In the genomic region with DNA sequence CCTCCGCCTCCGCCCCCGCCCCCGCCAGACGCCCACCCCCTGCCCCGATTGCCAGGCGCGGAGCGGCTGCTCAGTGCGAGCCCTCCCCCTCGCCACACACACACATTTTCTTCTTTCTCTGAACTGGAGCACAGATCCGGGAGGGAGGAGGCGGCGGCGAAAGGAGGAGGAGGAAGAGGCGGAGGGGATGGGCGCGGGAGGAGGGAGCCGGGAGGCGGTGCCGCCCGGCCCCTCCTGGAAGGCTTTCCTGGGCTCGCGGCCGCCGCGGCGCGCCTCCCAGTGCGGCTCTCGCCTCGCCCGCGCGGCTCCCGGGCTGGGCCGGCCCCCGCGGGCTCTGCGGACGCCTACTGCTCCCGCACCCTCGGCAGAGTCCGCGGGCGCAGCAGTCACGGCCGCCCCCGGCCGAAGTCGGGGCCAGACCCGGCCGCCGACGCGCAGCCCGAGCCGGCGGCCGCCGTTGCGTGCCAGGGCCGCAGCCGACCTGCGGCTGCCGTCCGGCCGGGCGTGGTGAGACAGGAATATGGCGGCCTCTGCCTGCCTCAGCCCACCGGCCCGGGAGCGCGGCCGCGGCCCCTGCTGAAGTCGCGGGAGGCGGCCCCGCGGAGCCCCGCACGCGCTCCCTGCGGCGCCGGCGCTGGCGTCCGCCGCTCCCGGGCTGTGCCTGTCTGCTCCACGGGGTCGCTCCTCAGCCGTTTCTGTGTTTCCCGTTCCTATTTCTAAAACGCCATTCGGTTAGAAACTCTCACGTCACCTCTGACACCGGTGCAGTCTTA, we compare ENCODE assay signal across 8 cellular contexts. TPM values are rescaled to one million over a fixed set of nuclear protein-coding genes. Genes with fewer than 3 reads are reported as not detected.
A peak's percentile ranks its signal among the peaks of the same experiment; 100 is the strongest.
DNase-seq lines count a peak whose midpoint lies in the region; ATAC-seq and TF ChIP-seq lines count a peak whose summit lies in the region.

No MANE protein-coding gene starts in this region.

- H3K4me3 Mint-ChIP-seq in CD8-positive, alpha-beta memory T cell = peak overlapping the region; percentile 88 to 95 (median 90)
- H3K4me3 Mint-ChIP-seq in activated T-cell treated with anti-CD3 and anti-CD28 coated beads, Interleukin-2, amount 50 U/mL, for 72 hours = peak overlapping the region; percentile 88 to 95

- peaks cover 6 to 34% of the 10 kb centered on the region in 2 donors for H3K27me3 Mint-ChIP-seq in CD8-positive, alpha-beta memory T cell
- no peaks in the 10 kb centered on the region for H3K27me3 Mint-ChIP-seq in activated T-cell treated with anti-CD3 and anti-CD28 coated beads, Interleukin-2, amount 50 U/mL, for 72 hours (ENCODE audit: low read depth)

- no peaks in the 10 kb centered on the region for H3K36me3 ChIP-seq in CD8-positive, alpha-beta memory T cell (ENCODE audit: insufficient read depth, low read length)
- H3K36me3 ChIP-seq in esophagus (ENCODE audit: control insufficient read depth in 2 of 2, insufficient read depth in 2 of 2, low read length in 1 of 2) = no peaks in the 10 kb centered on the region
- no peaks in the 10 kb centered on the region for H3K36me3 ChIP-seq in mucosa of descending colon (ENCODE audit: low read depth)

- DNase-seq in CD8-positive, alpha-beta memory T cell = peak; percentile 48 to 75 (median 63)
- peak; percentile 65 to 69 for DNase-seq in activated T-cell treated with anti-CD3 and anti-CD28 coated beads, Interleukin-2, amount 50 U/mL, for 72 hours
- peak; percentile 93 to 95 (median 93) for DNase-seq in mucosa of descending colon
- DNase-seq in stimulated activated CD8-positive, alpha-beta memory T cell treated with anti-CD3 and anti-CD28 coated beads, Interleukin-2, amount 100 ng/mL, for 1 hour (ENCODE audit: low read depth in 2 of 2) = peak; percentile 41 to 56

- POLR2A ChIA-PET in CD8-positive, alpha-beta memory T cell (lab: Charles Lee) = interaction anchor here (0.8 to 1.4 kb wide), 2 partner anchors 17 to 19 kb away, joined by 4 to 5 read pairs; no protein-coding TSS in a partner anchor

- CTCF ChIA-PET in CD8-positive, alpha-beta memory T cell (lab: Charles Lee) = interaction anchor here (0.7 kb wide), 1 partner anchor 55 kb away, joined by 4 read pairs; no protein-coding TSS in a partner anchor

- TF ChIP-seq RAD21 in Ishikawa (IDR thresholded peaks at IDR 0.05; ENCODE audit: low read depth) = no peak

- peak overlapping the region; percentile 61 for H3K4me3 ChIP-seq in CD8-positive, alpha-beta memory T cell (ENCODE audit: low read length)
- H3K4me3 ChIP-seq in esophagus (ENCODE audit: low read depth in 1 of 2, low read length in 2 of 2) = peak overlapping the region; percentile 89 to 92
- peak overlapping the region; percentile 75 for H3K4me3 ChIP-seq in mucosa of descending colon

- H3K4me1 ChIP-seq in CD8-positive, alpha-beta memory T cell (ENCODE audit: insufficient read depth, low read length) = peaks cover 42% of the 10 kb centered on the region
- no peaks in the 10 kb centered on the region for H3K4me1 ChIP-seq in esophagus (ENCODE audit: control insufficient read depth in 2 of 2, insufficient read depth in 2 of 2, low read length in 1 of 2)
- peaks cover 34% of the 10 kb centered on the region for H3K4me1 ChIP-seq in mucosa of descending colon (ENCODE audit: low read depth)

- TF ChIP-seq EP300 in Ishikawa (IDR thresholded peaks at IDR 0.05; ENCODE audit: borderline replicate concordance) = peak; percentile 12; the same call in 1 of the 2 replicates

- H3K4me1 Mint-ChIP-seq in CD8-positive, alpha-beta memory T cell = peaks cover 42 to 60% (median 56%) of the 10 kb centered on the region in 3 donors
- peaks cover 51% of the 10 kb centered on the region for H3K4me1 Mint-ChIP-seq in activated T-cell treated with anti-CD3 and anti-CD28 coated beads, Interleukin-2, amount 50 U/mL, for 72 hours (ENCODE audit: low read depth)

- TF ChIP-seq CTCF in mucosa of descending colon (IDR thresholded peaks at IDR 0.05) = no peak

- H3K27ac ChIP-seq in CD8-positive, alpha-beta memory T cell (ENCODE audit: low read depth, low read length) = peak overlapping the region; percentile 49
- H3K27ac ChIP-seq in esophagus (ENCODE audit: low read depth in 2 of 2, low read length in 1 of 2) = peak overlapping the region; percentile 95 to 97

- peak; percentile 45 to 49 for ATAC-seq in activated T-cell treated with anti-CD3 and anti-CD28 coated beads, Interleukin-2, amount 50 U/mL, for 72 hours (replicated peaks in 1 of 2)
- ATAC-seq in mucosa of descending colon (peak; percentile 87), HG03280 (IDR thresholded peaks at IDR 0.05; ENCODE audit: unreplicated experiment) (no peak)

- intact Hi-C loops in mucosa of descending colon (cut with DNase I, micrococcal nuclease) = loop anchor here (10.0 kb wide), 2 partner anchors 57 to 177 kb away; no protein-coding TSS in a partner anchor

- no peaks in the 10 kb centered on the region for H3K9me3 ChIP-seq in CD8-positive, alpha-beta memory T cell (ENCODE audit: low read length)
- no peaks in the 10 kb centered on the region for H3K9me3 ChIP-seq in esophagus (ENCODE audit: control insufficient read depth in 2 of 2, insufficient read depth in 1 of 2, low read depth in 1 of 2, low read length in 1 of 2)
- no peaks in the 10 kb centered on the region for H3K9me3 ChIP-seq in mucosa of descending colon

- peak overlapping the region; percentile 76 to 97 (median 91) for H3K27ac Mint-ChIP-seq in CD8-positive, alpha-beta memory T cell
- H3K27ac Mint-ChIP-seq in activated T-cell treated with anti-CD3 and anti-CD28 coated beads, Interleukin-2, amount 50 U/mL, for 72 hours = peak overlapping the region; percentile 92

- H3K36me3 Mint-ChIP-seq in CD8-positive, alpha-beta memory T cell = peaks cover 0 to 11% (median 0%) of the 10 kb centered on the region in 3 donors
- peaks cover 4 to 7% of the 10 kb centered on the region in 2 donors for H3K36me3 Mint-ChIP-seq in activated T-cell treated with anti-CD3 and anti-CD28 coated beads, Interleukin-2, amount 50 U/mL, for 72 hours (ENCODE audit: insufficient read depth in 2 of 2)

- no peaks in the 10 kb centered on the region for H3K27me3 ChIP-seq in CD8-positive, alpha-beta memory T cell (ENCODE audit: insufficient read depth, low read length, poor library complexity, severe bottlenecking)
- H3K27me3 ChIP-seq in esophagus (ENCODE audit: control insufficient read depth in 1 of 2, insufficient read depth in 2 of 2, low read length in 2 of 2) = no peaks in the 10 kb centered on the region

- 0% methylated on average over 83 to 100 of the region's 100 CpGs for WGBS in esophagus, 2 donors

- peaks cover 0 to 2% (median 0%) of the 10 kb centered on the region in 5 donors for H3K9me3 Mint-ChIP-seq in CD8-positive, alpha-beta memory T cell
- no peaks in the 10 kb centered on the region for H3K9me3 Mint-ChIP-seq in activated T-cell treated with anti-CD3 and anti-CD28 coated beads, Interleukin-2, amount 50 U/mL, for 72 hours

TF ChIP-seq in Ishikawa, 13 proteins besides CTCF, POLR2A, EP300 and RAD21 (continues in another document):
- TF ChIP-seq ZBTB7A (IDR thresholded peaks at IDR 0.05; ENCODE audit: low read depth) (peak; percentile 24; the same call in 1 of the 2 replicates), CEBPB (IDR thresholded peaks at IDR 0.05) (no peak), MAX (IDR thresholded peaks at IDR 0.05) (peak; percentile 27; the same call in 1 of the 2 replicates), TCF12 (IDR thresholded peaks at IDR 0.05; ENCODE audit: low read depth) (no peak), TAF1 (IDR thresholded peaks at IDR 0.05; ENCODE audit: low read depth) (0 out of 2 replicates have a peak, but pooled peaks have one; percentile 32), USF1 (IDR thresholded peaks at IDR 0.05) (no peak), YY1 (IDR thresholded peaks at IDR 0.05; ENCODE audit: low read depth) (peak; percentile 66), CREB1 (IDR thresholded peaks at IDR 0.05; ENCODE audit: low read depth) (no peak), FOXM1 (IDR thresholded peaks at IDR 0.05; ENCODE audit: borderline replicate concordance, low read depth) (no peak)

TF ChIP-seq in PFSK-1, 5 proteins besides CTCF, POLR2A, EP300 and RAD21:
- no peak for TF ChIP-seq SIN3A (IDR thresholded peaks at IDR 0.05; ENCODE audit: borderline replicate concordance, insufficient read depth, low read length)
- TF ChIP-seq POLR2AphosphoS5 (IDR thresholded peaks at IDR 0.05; ENCODE audit: low read depth, low read length) = peak; percentile 25; the same call in 1 of the 2 replicates
- TF ChIP-seq, protein P1, sequence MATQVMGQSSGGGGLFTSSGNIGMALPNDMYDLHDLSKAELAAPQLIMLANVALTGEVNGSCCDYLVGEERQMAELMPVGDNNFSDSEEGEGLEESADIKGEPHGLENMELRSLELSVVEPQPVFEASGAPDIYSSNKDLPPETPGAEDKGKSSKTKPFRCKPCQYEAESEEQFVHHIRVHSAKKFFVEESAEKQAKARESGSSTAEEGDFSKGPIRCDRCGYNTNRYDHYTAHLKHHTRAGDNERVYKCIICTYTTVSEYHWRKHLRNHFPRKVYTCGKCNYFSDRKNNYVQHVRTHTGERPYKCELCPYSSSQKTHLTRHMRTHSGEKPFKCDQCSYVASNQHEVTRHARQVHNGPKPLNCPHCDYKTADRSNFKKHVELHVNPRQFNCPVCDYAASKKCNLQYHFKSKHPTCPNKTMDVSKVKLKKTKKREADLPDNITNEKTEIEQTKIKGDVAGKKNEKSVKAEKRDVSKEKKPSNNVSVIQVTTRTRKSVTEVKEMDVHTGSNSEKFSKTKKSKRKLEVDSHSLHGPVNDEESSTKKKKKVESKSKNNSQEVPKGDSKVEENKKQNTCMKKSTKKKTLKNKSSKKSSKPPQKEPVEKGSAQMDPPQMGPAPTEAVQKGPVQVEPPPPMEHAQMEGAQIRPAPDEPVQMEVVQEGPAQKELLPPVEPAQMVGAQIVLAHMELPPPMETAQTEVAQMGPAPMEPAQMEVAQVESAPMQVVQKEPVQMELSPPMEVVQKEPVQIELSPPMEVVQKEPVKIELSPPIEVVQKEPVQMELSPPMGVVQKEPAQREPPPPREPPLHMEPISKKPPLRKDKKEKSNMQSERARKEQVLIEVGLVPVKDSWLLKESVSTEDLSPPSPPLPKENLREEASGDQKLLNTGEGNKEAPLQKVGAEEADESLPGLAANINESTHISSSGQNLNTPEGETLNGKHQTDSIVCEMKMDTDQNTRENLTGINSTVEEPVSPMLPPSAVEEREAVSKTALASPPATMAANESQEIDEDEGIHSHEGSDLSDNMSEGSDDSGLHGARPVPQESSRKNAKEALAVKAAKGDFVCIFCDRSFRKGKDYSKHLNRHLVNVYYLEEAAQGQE (IDR thresholded peaks at IDR 0.05; ENCODE audit: insufficient read depth in 1 of 2, low read depth in 2 of 2, low read length in 2 of 2) = no peak
- no peak for TF ChIP-seq FOXP2 (optimal IDR thresholded peaks at IDR 0.05; ENCODE audit: borderline replicate concordance, extremely low read depth, extremely low read length, insufficient read depth)
- TF ChIP-seq TAF1 (IDR thresholded peaks at IDR 0.05; ENCODE audit: borderline replicate concordance, insufficient read depth, low read length) = peak; percentile 67; the same call in 1 of the 2 replicates

RNA-seq across cellular contexts. Expression of gene GNAQ, which starts 0.4 kb away (rescaled TPM):
- total RNA-seq in CD8-positive, alpha-beta memory T cell = 10 to 100 TPM; 17.1 to 19.8 TPM
- polyA plus RNA-seq in CD8-positive, alpha-beta memory T cell = 7.5 TPM
- 11.9 TPM for polyA plus RNA-seq in PFSK-1 (2012; ENCODE audit: insufficient read length, low read depth)
- 10 to 100 TPM; 22.3 to 22.7 TPM for total RNA-seq in activated T-cell treated with anti-CD3 and anti-CD28 coated beads, Interleukin-2, amount 50 U/mL, for 72 hours
- polyA plus RNA-seq in esophagus = 10 to 100 TPM; 11.3 to 12.8 TPM
- total RNA-seq in mucosa of descending colon = 100 to 1,000 TPM in 2 of 3 donors, 10 to 100 TPM in 1; 95.9 to 115 (median 104) TPM

Comparison
In these comparisons a context has a peak if more than half of its experiments do, and no peak if none do; other contexts are left out.
1. RNA of gene GNAQ, which starts 0.4 kb away (total RNA-seq): 95.9 to 115 TPM in mucosa of descending colon; 22.3 to 22.7 TPM in activated T-cell treated with anti-CD3 and anti-CD28 coated beads, Interleukin-2, amount 50 U/mL, for 72 hours and 17.1 to 19.8 TPM in CD8-positive, alpha-beta memory T cell; every median in the first group is over 4 times any median in the second.
2. Peak in every context shown above with its lines, with median percentiles within 50 percentile points of each other: DNase-seq and H3K4me3 ChIP-seq.